8 cellular contexts compared by ENCODE assay signal in genomic region chr7:95609277-95609971, GRCh38. TPM values are rescaled to one million over a fixed set of nuclear protein-coding genes. Genes with fewer than 3 reads are reported as not detected.
DNase-seq lines count a peak whose midpoint lies in the region; ATAC-seq and TF ChIP-seq lines count a peak whose summit lies in the region.

No MANE protein-coding gene starts in this region.

- peaks cover 9 to 24% of the 10 kb centered on the region in 2 donors for H3K4me1 ChIP-seq in lung (ENCODE audit: control insufficient read depth in 2 of 2, insufficient read depth in 2 of 2, low read length in 2 of 2)
- H3K4me1 ChIP-seq in uterus: peaks cover 9 to 18% of the 10 kb centered on the region in 2 donors

- no peak for TF ChIP-seq POLR2A in uterus (IDR thresholded peaks at IDR 0.05)

- ATAC-seq in lung (ENCODE audit: insufficient read depth, low FRiP score) (peak; percentile 37), HG02678 (IDR thresholded peaks at IDR 0.05; ENCODE audit: unreplicated experiment) (no peak)

- peak; percentile 72 for DNase-seq in AG10803 (ENCODE audit: low read depth)
- DNase-seq in NCI-H1417 treated with DMSO at 0.1 percent for 48 hours (lab: John Stamatoyannopoulos, UW): peak; percentile 57
- peak in 10 of 61 donors; percentile 1 to 28 (median 14) for DNase-seq in caudate nucleus (lab: John Stamatoyannopoulos, UW)
- peak; percentile 53 for DNase-seq in lung (ENCODE audit: low spot score)
- DNase-seq in uterus: peak; percentile 55 to 79
- no peak for DNase-seq in stimulated activated CD4-positive, alpha-beta T cell treated with anti-CD3 and anti-CD28 coated beads, Interleukin-2, amount 100 ng/mL, for 48 hours
- DNase-seq in RKO (ENCODE audit: low spot score): no peak

- no peaks in the 10 kb centered on the region for H3K27me3 ChIP-seq in lung (ENCODE audit: control insufficient read depth, insufficient read depth)
- no peaks in the 10 kb centered on the region for H3K27me3 ChIP-seq in uterus

- 1 to 9% methylated on average over 4 of the region's 4 CpGs for WGBS in lung, 2 donors

- intact Hi-C loops in uterus (cut with DNase I; ENCODE audit: low total_unique reads): no loop called here

- no peaks in the 10 kb centered on the region for H3K9me3 ChIP-seq in lung (ENCODE audit: control insufficient read depth in 2 of 2, insufficient read depth in 1 of 2, low read length in 1 of 2)
- no peaks in the 10 kb centered on the region for H3K9me3 ChIP-seq in uterus

- H3K4me3 ChIP-seq in AG10803 (ENCODE audit: low read length) (peak overlapping the region; percentile 26), lung (no peak overlapping the region), uterus (peak overlapping the region; percentile 6 to 33)

- peak overlapping the region; percentile 98 for H3K27ac ChIP-seq in caudate nucleus (ENCODE audit: low read depth, low read length)
- peak overlapping the region; percentile 88 to 89 for H3K27ac ChIP-seq in lung (ENCODE audit: low read depth in 1 of 2, low read length in 1 of 2)
- peak overlapping the region; percentile 94 for H3K27ac ChIP-seq in uterus

- TF ChIP-seq CTCF in AG10803 (conservative IDR thresholded peaks at IDR 0.05; ENCODE audit: low read length) (no peak), lung (IDR thresholded peaks at IDR 0.05; ENCODE audit: control extremely low read depth, extremely low read depth) (no peak), uterus (IDR thresholded peaks at IDR 0.05) (no peak)

- H3K36me3 ChIP-seq in lung (ENCODE audit: control insufficient read depth in 2 of 2, insufficient read depth in 2 of 2, low read length in 2 of 2) (no peaks in the 10 kb centered on the region), uterus (no peaks in the 10 kb centered on the region)

RNA-seq across cellular contexts. Expression of gene PDK4, which starts 13.1 kb away (rescaled TPM):
- total RNA-seq in lung: 10 to 100 TPM; 42.3 to 86.9 TPM
- polyA plus RNA-seq in lung: 10 to 100 TPM; 20.1 to 27.9 TPM
- total RNA-seq in uterus: 100 to 1,000 TPM in 3 of 4 donors, 10 to 100 TPM in 1; 12.0 to 509 (median 177) TPM

Comparison
In these comparisons a context has a peak if more than half of its experiments do, and no peak if none do; other contexts are left out.
1. DNase-seq: peak in AG10803 (single experiment), NCI-H1417 treated with DMSO at 0.1 percent for 48 hours (single experiment), lung (single experiment) and uterus (2 of 2); none in stimulated activated CD4-positive, alpha-beta T cell treated with anti-CD3 and anti-CD28 coated beads, Interleukin-2, amount 100 ng/mL, for 48 hours (0 of 2) and RKO (single experiment).
2. Peak in every context shown above with its lines, with median percentiles within 50 percentile points of each other: H3K27ac ChIP-seq.